15 cellular contexts compared by ENCODE assay signal in genomic region chr1:90810006-90810405, GRCh38.
"Had no signal": no experiment of that assay in that cellular context is flagged by ENCODE, and none has a peak within 500 bp of the region (broad histone marks: within the 10 kb centered on the region; RNA-seq: fewer than 3 reads in every experiment).

No MANE protein-coding gene starts in this region.

- H3K4me3 ChIP-seq: esophagus muscularis mucosa, gastrocnemius medialis, heart right ventricle, mucosa of descending colon, right atrium auricular region, stomach had no signal

- ATAC-seq: gastrocnemius medialis; heart right ventricle; left lobe of liver; mucosa of descending colon; naive thymus-derived CD8-positive, alpha-beta T cell had no signal

- DNase-seq: cortex of kidney; effector memory CD4-positive, alpha-beta T cell; gastrocnemius medialis; heart right ventricle; islet precursor cell; mammary epithelial cell; mucosa of descending colon; naive thymus-derived CD8-positive, alpha-beta T cell; small intestine; stimulated activated CD4-positive, alpha-beta T cell treated with anti-CD3 and anti-CD28 coated beads, Interleukin-12 subunit alpha, Interleukin-12 subunit beta, amount 100 ng/mL, for 4 hours; stimulated activated naive CD4-positive, alpha-beta T cell; stomach had no signal
